Comparison of ENCODE assay signal across 7 cellular contexts in the genomic region with DNA sequence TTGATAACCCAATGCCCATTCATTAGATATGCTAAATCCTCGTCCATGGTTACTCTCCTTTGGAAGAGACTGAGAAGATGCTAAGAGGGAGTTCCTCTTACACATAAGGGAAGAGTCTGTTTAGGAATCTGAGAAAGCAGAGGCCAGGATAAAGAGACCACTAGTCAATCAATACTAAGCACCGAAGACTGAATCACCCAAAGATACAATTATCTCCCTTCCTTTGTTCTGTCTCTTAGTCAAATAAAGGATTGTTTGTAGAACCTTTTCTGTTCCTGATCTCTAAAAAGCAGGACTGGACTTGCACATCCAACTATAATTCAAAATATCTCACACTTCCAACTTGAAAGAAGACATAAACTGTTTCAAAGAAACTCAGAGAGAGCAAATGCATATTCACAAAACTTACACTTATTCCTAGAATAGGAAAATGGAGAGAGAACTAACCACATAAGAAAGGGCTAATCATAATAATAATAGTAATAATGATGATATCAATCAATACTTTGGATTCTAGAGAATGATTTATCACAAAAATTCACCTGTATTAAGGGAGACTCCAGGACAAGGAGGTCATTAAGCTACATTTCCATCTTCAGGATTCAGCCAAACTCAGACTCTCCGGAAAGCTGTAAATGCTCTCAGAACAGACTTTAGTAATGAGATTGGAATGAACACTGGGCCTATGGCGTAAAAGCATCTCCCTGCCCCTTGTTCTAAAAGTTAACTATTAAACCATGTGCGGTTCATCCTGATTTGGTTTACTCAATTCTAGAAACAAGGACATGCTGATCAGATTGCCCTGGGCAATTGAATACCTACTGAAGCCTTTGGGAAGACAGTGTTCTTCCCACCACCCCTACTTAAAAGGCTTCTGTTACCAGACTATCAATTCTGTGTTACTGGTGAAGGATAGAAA.
DNase-seq lines count a peak whose midpoint lies in the region; ATAC-seq, FAIRE-seq and TF ChIP-seq lines count a peak whose summit lies in the region.

No MANE protein-coding gene starts in this region.

- SMC1A ChIA-PET in GM12878 (lab: Charles Lee; ENCODE audit: uncharacterized antibody, unreplicated experiment): interaction anchor here (1.0 to 1.8 kb wide), 3 partner anchors 17 to 71 kb away, joined by 3 to 5 read pairs (median 3); no protein-coding TSS in a partner anchor

- peak; percentile 33 for DNase-seq in HK-2 (ENCODE audit: unreplicated experiment)
- DNase-seq in GM12878 (ENCODE audit: low read depth, low spot score): no peak
- DNase-seq in left kidney (ENCODE audit: low read depth, low spot score): peak; percentile 34
- peak; percentile 23 for DNase-seq in testis

- H3K9me3 ChIP-seq in GM12878 (replicated peaks; ENCODE audit: control insufficient read depth, insufficient read depth, low read length): no peaks in the 10 kb centered on the region
- H3K9me3 ChIP-seq in testis: no peaks in the 10 kb centered on the region

- H3K9ac ChIP-seq in GM12878 (ENCODE audit: control insufficient read depth, insufficient read depth, low read length): no peak overlapping the region

- no peaks in the 10 kb centered on the region for H3K79me2 ChIP-seq in GM12878 (ENCODE audit: control insufficient read depth, insufficient read depth, low read length)

- peak overlapping the region; percentile 1 for H2AFZ ChIP-seq in GM12878 (ENCODE audit: control insufficient read depth, low read depth, low read length)

- TF ChIP-seq CTCF in GM12878 (IDR thresholded peaks at IDR 0.05 in 2 of 3, conservative IDR thresholded peaks at IDR 0.05 in 1 of 3; ENCODE audit: control insufficient read depth in 2 of 3, extremely low read depth in 1 of 3, insufficient read depth in 1 of 3, low read depth in 3 of 3, low read length in 3 of 3): no peak
- no peak for TF ChIP-seq CTCF in testis (IDR thresholded peaks at IDR 0.05)

- CTCF ChIA-PET in GM12878 (lab: Yijun Ruan, JAX): no interaction called here

- H3K4me1 ChIP-seq in GM12878 (ENCODE audit: control insufficient read depth, insufficient read depth, low read length) (peaks cover 7% of the 10 kb centered on the region; the same call in 1 of the 2 replicates), testis (no peaks in the 10 kb centered on the region)

- no peaks in the 10 kb centered on the region for H3K36me3 ChIP-seq in GM12878 (ENCODE audit: control insufficient read depth in 2 of 2, insufficient read depth in 2 of 2, low read length in 1 of 2)
- H3K36me3 ChIP-seq in testis (ENCODE audit: low read depth, missing control alignments): no peaks in the 10 kb centered on the region

- RAD21 ChIA-PET in GM12878 (lab: Charles Lee; ENCODE audit: unreplicated experiment): interaction anchor here (0.6 kb wide), 1 partner anchor 122 kb away, joined by 3 read pairs; no protein-coding TSS in a partner anchor

- intact Hi-C loops in GM12878 (cut with micrococcal nuclease; ENCODE audit: unreplicated experiment) (no loop called here), testis (cut with DNase I; ENCODE audit: low total_unique reads) (no loop called here)

- H3K4me2 ChIP-seq in GM12878 (ENCODE audit: control insufficient read depth, insufficient read depth): no peak overlapping the region

- H3K4me3 ChIP-seq in GM12878 (no peak overlapping the region), testis (no peak overlapping the region)

- H3K27ac ChIP-seq in GM12878 (ENCODE audit: control insufficient read depth, insufficient read depth) (no peak overlapping the region), testis (peak overlapping the region; percentile 48 to 78)

- no peak for TF ChIP-seq EP300 in GM12878 (IDR thresholded peaks at IDR 0.05; ENCODE audit: borderline replicate concordance in 1 of 2, control insufficient read depth in 1 of 2, low read depth in 2 of 2, low read length in 2 of 2)

- TF ChIP-seq POLR2A in GM12878 (IDR thresholded peaks at IDR 0.05; ENCODE audit: low read depth, low read length) (no peak), testis (IDR thresholded peaks at IDR 0.05) (no peak)

- no peak for FAIRE-seq in GM12878 (lab: Jason Lieb, UNC)

- in situ Hi-C loops in GM12878 (cut with MboI): no loop called here

- POLR2A ChIA-PET in GM12878 (lab: Charles Lee): no interaction called here

- H3K27me3 ChIP-seq in GM12878 (replicated peaks in 1 of 2; ENCODE audit: control insufficient read depth in 2 of 2, insufficient read depth in 2 of 2, low read length in 1 of 2) (no peaks in the 10 kb centered on the region), testis (no peaks in the 10 kb centered on the region)

- no TSS peak for BruUV-seq in GM12878 (replicated peaks; lab: Mats Ljungman, UMichigan)

- TF ChIP-seq RAD21 in GM12878 (IDR thresholded peaks at IDR 0.05; ENCODE audit: insufficient read depth, low read depth, low read length): no peak

- WGBS in GM12878 (ENCODE audit: insufficient coverage, insufficient replicate concordance, low lambda C conversion rate, missing lambda C conversion rate): 74% methylated on average over 5 of the region's 5 CpGs
- WGBS in testis, 2 donors: 49 to 63% methylated on average over 5 of the region's 5 CpGs

- no peaks in the 10 kb centered on the region for H4K20me1 ChIP-seq in GM12878 (ENCODE audit: control insufficient read depth, insufficient read depth)

- no peak; the same call in 2 of the 3 replicates for ATAC-seq in GM12878
- ATAC-seq in HG03520 (IDR thresholded peaks at IDR 0.05; ENCODE audit: unreplicated experiment): no peak
- no peak for ATAC-seq in GM19324 (IDR thresholded peaks at IDR 0.05; ENCODE audit: low FRiP score, unreplicated experiment)
- ATAC-seq in HG02981 (IDR thresholded peaks at IDR 0.05; ENCODE audit: unreplicated experiment): no peak

TF ChIP-seq in GM12878, 131 proteins besides CTCF, POLR2A, EP300 and RAD21:
- TF ChIP-seq PAX8 (IDR thresholded peaks at IDR 0.05) (no peak), ETV6 (conservative IDR thresholded peaks at IDR 0.05 in 1 of 2, IDR thresholded peaks at IDR 0.05 in 1 of 2; ENCODE audit: borderline replicate concordance in 1 of 2, low read depth in 1 of 2) (no peak), HCFC1 (IDR thresholded peaks at IDR 0.05; ENCODE audit: low read length) (no peak), POLR2AphosphoS5 (IDR thresholded peaks at IDR 0.05; ENCODE audit: low read length) (no peak), CBX3 (IDR thresholded peaks at IDR 0.05; ENCODE audit: borderline replicate concordance, low read depth) (no peak), ZBED1 (IDR thresholded peaks at IDR 0.05; ENCODE audit: borderline replicate concordance) (no peak), NR2F1 (conservative IDR thresholded peaks at IDR 0.05) (no peak)
- TF ChIP-seq, protein P1, sequence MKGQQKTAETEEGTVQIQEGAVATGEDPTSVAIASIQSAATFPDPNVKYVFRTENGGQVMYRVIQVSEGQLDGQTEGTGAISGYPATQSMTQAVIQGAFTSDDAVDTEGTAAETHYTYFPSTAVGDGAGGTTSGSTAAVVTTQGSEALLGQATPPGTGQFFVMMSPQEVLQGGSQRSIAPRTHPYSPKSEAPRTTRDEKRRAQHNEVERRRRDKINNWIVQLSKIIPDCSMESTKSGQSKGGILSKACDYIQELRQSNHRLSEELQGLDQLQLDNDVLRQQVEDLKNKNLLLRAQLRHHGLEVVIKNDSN (IDR thresholded peaks at IDR 0.05; ENCODE audit: borderline replicate concordance, extremely low read length, insufficient read depth, low read depth, low read length): no peak
- TF ChIP-seq, protein P2, sequence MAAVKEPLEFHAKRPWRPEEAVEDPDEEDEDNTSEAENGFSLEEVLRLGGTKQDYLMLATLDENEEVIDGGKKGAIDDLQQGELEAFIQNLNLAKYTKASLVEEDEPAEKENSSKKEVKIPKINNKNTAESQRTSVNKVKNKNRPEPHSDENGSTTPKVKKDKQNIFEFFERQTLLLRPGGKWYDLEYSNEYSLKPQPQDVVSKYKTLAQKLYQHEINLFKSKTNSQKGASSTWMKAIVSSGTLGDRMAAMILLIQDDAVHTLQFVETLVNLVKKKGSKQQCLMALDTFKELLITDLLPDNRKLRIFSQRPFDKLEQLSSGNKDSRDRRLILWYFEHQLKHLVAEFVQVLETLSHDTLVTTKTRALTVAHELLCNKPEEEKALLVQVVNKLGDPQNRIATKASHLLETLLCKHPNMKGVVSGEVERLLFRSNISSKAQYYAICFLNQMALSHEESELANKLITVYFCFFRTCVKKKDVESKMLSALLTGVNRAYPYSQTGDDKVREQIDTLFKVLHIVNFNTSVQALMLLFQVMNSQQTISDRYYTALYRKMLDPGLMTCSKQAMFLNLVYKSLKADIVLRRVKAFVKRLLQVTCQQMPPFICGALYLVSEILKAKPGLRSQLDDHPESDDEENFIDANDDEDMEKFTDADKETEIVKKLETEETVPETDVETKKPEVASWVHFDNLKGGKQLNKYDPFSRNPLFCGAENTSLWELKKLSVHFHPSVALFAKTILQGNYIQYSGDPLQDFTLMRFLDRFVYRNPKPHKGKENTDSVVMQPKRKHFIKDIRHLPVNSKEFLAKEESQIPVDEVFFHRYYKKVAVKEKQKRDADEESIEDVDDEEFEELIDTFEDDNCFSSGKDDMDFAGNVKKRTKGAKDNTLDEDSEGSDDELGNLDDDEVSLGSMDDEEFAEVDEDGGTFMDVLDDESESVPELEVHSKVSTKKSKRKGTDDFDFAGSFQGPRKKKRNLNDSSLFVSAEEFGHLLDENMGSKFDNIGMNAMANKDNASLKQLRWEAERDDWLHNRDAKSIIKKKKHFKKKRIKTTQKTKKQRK (IDR thresholded peaks at IDR 0.05; ENCODE audit: low read depth, low read length): no peak
